Comparison of ENCODE assay signal across 10 cellular contexts in genomic region chr7:93921190-93921585, GRCh38. TPM values are rescaled to one million over a fixed set of nuclear protein-coding genes. Genes with fewer than 3 reads are reported as not detected.
DNase-seq lines count a peak whose midpoint lies in the region; ATAC-seq and TF ChIP-seq lines count a peak whose summit lies in the region.
"Had no signal": no experiment of that assay in that cellular context is flagged by ENCODE, and none has a peak within 500 bp of the region (broad histone marks: within the 10 kb centered on the region; RNA-seq: fewer than 3 reads in every experiment).

No MANE protein-coding gene starts in this region.

- TF ChIP-seq CTCF in heart left ventricle (IDR thresholded peaks at IDR 0.05): no peak
- no peak for TF ChIP-seq CTCF in cardiac fibroblast (IDR thresholded peaks at IDR 0.05; ENCODE audit: low read depth, low read length)
- no peak for TF ChIP-seq CTCF in upper lobe of right lung (IDR thresholded peaks at IDR 0.05)

- H3K4me1 ChIP-seq in heart left ventricle (peaks cover 0 to 23% (median 4%) of the 10 kb centered on the region in 12 donors), muscle layer of colon (ENCODE audit: insufficient read depth, low read length) (peaks cover 20% of the 10 kb centered on the region), upper lobe of right lung (no peaks in the 10 kb centered on the region)

- H3K27me3 ChIP-seq in heart left ventricle (peaks cover 0 to 5% (median 0%) of the 10 kb centered on the region in 9 donors), muscle layer of colon (ENCODE audit: control insufficient read depth in 1 of 2, insufficient read depth in 2 of 2, low read length in 2 of 2) (no peaks in the 10 kb centered on the region), upper lobe of right lung (no peaks in the 10 kb centered on the region)

- H3K9me3 ChIP-seq in heart left ventricle (no peaks in the 10 kb centered on the region), muscle layer of colon (ENCODE audit: low read length) (no peaks in the 10 kb centered on the region), upper lobe of right lung (no peaks in the 10 kb centered on the region)

- H3K36me3 ChIP-seq in heart left ventricle: peaks cover 0 to 12% (median 2%) of the 10 kb centered on the region in 9 donors
- peaks cover 2% of the 10 kb centered on the region for H3K36me3 ChIP-seq in muscle layer of colon (ENCODE audit: insufficient read depth, low read length)
- no peaks in the 10 kb centered on the region for H3K36me3 ChIP-seq in upper lobe of right lung

- TF ChIP-seq POLR2A in heart left ventricle (IDR thresholded peaks at IDR 0.05): no peak

- intact Hi-C loops in heart left ventricle (cut with DNase I) (loop anchor here in 6 of 10 donors (5.0 kb wide), 2 partner anchors 51 to 81 kb away; partner anchors contain the start of gene BET1 (in 5 of the 6)), Right ventricle myocardium superior (cut with DNase I) (no loop called here), upper lobe of right lung (cut with DNase I) (no loop called here)

- H3K9ac ChIP-seq in muscle layer of colon (ENCODE audit: low read length): peak overlapping the region; percentile 100

- 41 to 48% (median 45%) methylated on average over 8 of the region's 8 CpGs for WGBS in heart left ventricle, 4 donors

- ATAC-seq in heart left ventricle (no peak), Right ventricle myocardium superior (ENCODE audit: poor library complexity) (no peak), upper lobe of right lung (no peak), GM21360 (IDR thresholded peaks at IDR 0.05; ENCODE audit: unreplicated experiment) (no peak), HG03139 (IDR thresholded peaks at IDR 0.05; ENCODE audit: unreplicated experiment) (no peak)

- H3K4me3 ChIP-seq in heart left ventricle (peak overlapping the region; percentile 43 to 79 (median 66)), cardiac fibroblast (replicated peaks in 1 of 2; ENCODE audit: low read depth in 2 of 2, low read length in 2 of 2) (peak overlapping the region; percentile 80), muscle layer of colon (ENCODE audit: low read depth in 1 of 2, low read length in 2 of 2) (peak overlapping the region in 1 of 2 donors; percentile 95), upper lobe of right lung (peak overlapping the region; percentile 62)

- H3K27ac ChIP-seq in heart left ventricle: peak overlapping the region; percentile 83 to 97 (median 94)
- H3K27ac ChIP-seq in muscle layer of colon (ENCODE audit: low read depth, low read length): peak overlapping the region; percentile 70
- H3K27ac ChIP-seq in upper lobe of right lung: peak overlapping the region; percentile 87

- no peak for DNase-seq in heart left ventricle
- no peak for DNase-seq in Right ventricle myocardium superior
- DNase-seq in cardiac fibroblast (ENCODE audit: low read depth in 2 of 2): no peak
- DNase-seq in upper lobe of right lung: no peak
- no peak for DNase-seq in NCI-H146 treated with DMSO at 0.1 percent for 48 hours (lab: John Stamatoyannopoulos, UW; ENCODE audit: unreplicated experiment)

RNA-seq across cellular contexts. Expression of gene GNG11, which starts 0.3 kb away (rescaled TPM):
- total RNA-seq in heart left ventricle: 10 to 100 TPM; 10.5 to 29.1 (median 18.0) TPM
- 10 to 100 TPM; 29.4 to 37.7 TPM for polyA plus RNA-seq in heart left ventricle
- 18.4 TPM for total RNA-seq in Right ventricle myocardium superior
- 22.6 TPM for total RNA-seq in upper lobe of right lung
- total RNA-seq: CD4-positive, alpha-beta memory T cell had no signal
- polyA plus RNA-seq: CD4-positive, alpha-beta memory T cell had no signal

RNA-seq across cellular contexts. Expression of gene GNGT1, which starts 14.8 kb away (rescaled TPM):
- total RNA-seq in heart left ventricle: not detected
- polyA plus RNA-seq in heart left ventricle: not detected
- total RNA-seq in Right ventricle myocardium superior: not detected
- total RNA-seq in upper lobe of right lung: not detected
- total RNA-seq: CD4-positive, alpha-beta memory T cell; myocyte had no signal
- polyA plus RNA-seq: CD4-positive, alpha-beta memory T cell had no signal

RNA-seq across cellular contexts. Expression of gene TFPI2, which starts 30.6 kb away (rescaled TPM):
- total RNA-seq in heart left ventricle: 10 to 100 TPM in 1 of 9 donors, 1 to 10 TPM in 6, under 1 TPM in 2; 0.92 to 26.8 (median 1.9) TPM
- polyA plus RNA-seq in heart left ventricle: 10 to 100 TPM in 1 of 2 donors, 1 to 10 TPM in 1; 1.7 to 10.1 TPM
- total RNA-seq in Right ventricle myocardium superior: 1.3 TPM
- total RNA-seq in upper lobe of right lung: 7.1 TPM
- total RNA-seq: CD4-positive, alpha-beta memory T cell had no signal
- polyA plus RNA-seq: CD4-positive, alpha-beta memory T cell had no signal

Comparison
In these comparisons a context has a peak if more than half of its experiments do, and no peak if none do; other contexts are left out.
1. intact Hi-C loops: an anchor here in heart left ventricle (5.0 kb wide); none called in Right ventricle myocardium superior and upper lobe of right lung.